In the genomic region with DNA sequence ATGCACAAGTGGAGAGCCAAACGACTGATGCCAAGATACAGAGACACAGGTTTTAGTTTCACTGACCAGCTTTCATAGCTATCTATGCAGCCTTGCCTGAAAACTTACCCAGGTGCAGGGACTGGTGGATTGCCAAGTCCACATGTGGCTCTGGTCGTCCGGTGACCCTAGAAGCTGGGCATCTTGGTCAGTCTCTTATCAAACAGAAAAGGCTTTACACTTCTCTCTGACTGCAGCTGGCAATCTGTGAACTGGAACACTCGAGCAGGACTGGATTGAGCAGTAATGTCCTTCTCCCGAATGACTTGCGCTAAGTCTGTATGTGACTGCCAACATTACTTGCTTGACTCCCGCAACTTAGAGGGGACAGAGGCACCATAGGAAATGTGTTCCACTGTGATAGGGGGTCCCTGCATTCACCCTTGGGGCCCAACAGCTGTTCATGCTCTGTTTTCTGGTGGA, we compare ENCODE assay signal across 20 cellular contexts.
DNase-seq lines count a peak whose midpoint lies in the region; ATAC-seq and TF ChIP-seq lines count a peak whose summit lies in the region.
"Had no signal": no experiment of that assay in that cellular context is flagged by ENCODE, and none has a peak within 500 bp of the region (broad histone marks: within the 10 kb centered on the region; RNA-seq: fewer than 3 reads in every experiment).

No MANE protein-coding gene starts in this region.

- H3K4me1 Mint-ChIP-seq in type B pancreatic cell (ENCODE audit: unreplicated experiment) = no peaks in the 10 kb centered on the region

- H3K4me3 ChIP-seq in right atrium auricular region (no peak overlapping the region), thyroid gland (replicated peaks in 1 of 3) (no peak overlapping the region)
- H3K4me3 ChIP-seq: GM23248, SJSA1 had no signal

- no peaks in the 10 kb centered on the region for H3K9me3 Mint-ChIP-seq in type B pancreatic cell

- ATAC-seq in Right ventricle myocardium superior (ENCODE audit: poor library complexity) (peak; percentile 29), left cardiac atrium (peak; percentile 73 to 81)
- ATAC-seq: PC-3 had no signal

- 24 to 28% methylated on average over 6 to 7 of the region's 7 CpGs for WGBS in thyroid gland, 2 donors

- H3K27me3 Mint-ChIP-seq in type B pancreatic cell = no peaks in the 10 kb centered on the region

- no peaks in the 10 kb centered on the region for H3K27me3 ChIP-seq in right atrium auricular region
- H3K27me3 ChIP-seq in thyroid gland = no peaks in the 10 kb centered on the region
- H3K27me3 ChIP-seq: SJSA1 had no signal

- H3K27ac ChIP-seq in right atrium auricular region (no peak overlapping the region), thyroid gland (no peak overlapping the region)
- H3K27ac ChIP-seq: GM23248, SJSA1 had no signal

- no peak overlapping the region for H3K4me3 Mint-ChIP-seq in type B pancreatic cell
- H3K4me3 Mint-ChIP-seq: H9 had no signal

- no peak for TF ChIP-seq POLR2A in thyroid gland (IDR thresholded peaks at IDR 0.05)

- H3K36me3 Mint-ChIP-seq in type B pancreatic cell = no peaks in the 10 kb centered on the region

- DNase-seq in NCI-H2196 (lab: John Stamatoyannopoulos, UW; ENCODE audit: unreplicated experiment) = peak; percentile 12
- DNase-seq in NCI-H2196 treated with DMSO at 0.1 percent for 48 hours (lab: John Stamatoyannopoulos, UW; ENCODE audit: unreplicated experiment) = no peak
- no peak for DNase-seq in Right ventricle myocardium superior
- DNase-seq in right atrium auricular region (ENCODE audit: low spot score) = no peak
- no peak for DNase-seq in left cardiac atrium
- peak; percentile 58 to 71 for DNase-seq in thyroid gland
- no peak for DNase-seq in NCI-H1105 (lab: John Stamatoyannopoulos, UW)
- DNase-seq in type B pancreatic cell (ENCODE audit: extremely low spot score, unreplicated experiment) = no peak
- DNase-seq: Calu3, GM23248, H9, Karpas-422, NCI-H1092, NCI-H1436, NCI-H187, NCI-H2107, NCI-H446 treated with DMSO at 0.1 percent for 48 hours, NCI-H69, PC-3 had no signal

- TF ChIP-seq CTCF in right atrium auricular region (IDR thresholded peaks at IDR 0.05) (no peak), thyroid gland (IDR thresholded peaks at IDR 0.05) (no peak), type B pancreatic cell (conservative IDR thresholded peaks at IDR 0.05) (no peak)

- intact Hi-C loops in Right ventricle myocardium superior (cut with DNase I) (no loop called here), left cardiac atrium (cut with DNase I) (no loop called here), thyroid gland (cut with DNase I) (no loop called here)

- H3K9me3 ChIP-seq in right atrium auricular region = no peaks in the 10 kb centered on the region
- H3K9me3 ChIP-seq in thyroid gland = no peaks in the 10 kb centered on the region
- H3K9me3 ChIP-seq: SJSA1 had no signal

- no peaks in the 10 kb centered on the region for H3K36me3 ChIP-seq in right atrium auricular region
- H3K36me3 ChIP-seq in thyroid gland = no peaks in the 10 kb centered on the region
- H3K36me3 ChIP-seq: SJSA1 had no signal

- H3K27ac Mint-ChIP-seq in type B pancreatic cell = no peak overlapping the region

- H3K4me1 ChIP-seq in right atrium auricular region (peaks cover 0 to 6% of the 10 kb centered on the region in 2 donors), thyroid gland (peaks cover 0 to 8% of the 10 kb centered on the region in 2 donors)
- H3K4me1 ChIP-seq: SJSA1 had no signal

Comparison
In these comparisons a context has a peak if more than half of its experiments do, and no peak if none do; other contexts are left out.
1. DNase-seq: peak in NCI-H2196 (single experiment) and thyroid gland (2 of 2); none in NCI-H2196 treated with DMSO at 0.1 percent for 48 hours (single experiment), Right ventricle myocardium superior (single experiment), right atrium auricular region (single experiment), left cardiac atrium (single experiment), NCI-H1105 (single experiment) and type B pancreatic cell (single experiment).